In genomic region chr18:79374408-79375171, GRCh38 we compare ENCODE assay signal across 8 cellular contexts. TPM values are rescaled to one million over a fixed set of nuclear protein-coding genes. Genes with fewer than 3 reads are reported as not detected.
A peak's percentile ranks its signal among the peaks of the same experiment; 100 is the strongest.
DNase-seq lines count a peak whose midpoint lies in the region; ATAC-seq, FAIRE-seq and TF ChIP-seq lines count a peak whose summit lies in the region.

No MANE protein-coding gene starts in this region.

- no peak for FAIRE-seq in RCC 7860 (lab: Jason Lieb, UNC)

- TF ChIP-seq CTCF in GM13977 (IDR thresholded peaks at IDR 0.05; ENCODE audit: extremely low read depth, insufficient read depth, missing control alignments): no peak
- TF ChIP-seq CTCF in GM23338 (conservative IDR thresholded peaks at IDR 0.05; ENCODE audit: low read depth in 2 of 2): no peak
- no peak for TF ChIP-seq CTCF in sigmoid colon (IDR thresholded peaks at IDR 0.05)

- no peak overlapping the region for H2AFZ ChIP-seq in GM23338

- 0 out of 2 replicates have a peak, but pooled peaks cover 5% of the 10 kb centered on the region for H3F3A ChIP-seq in GM23338 (replicated peaks; ENCODE audit: low read depth)

- no peaks in the 10 kb centered on the region for H3K9me3 ChIP-seq in sigmoid colon

- H3K4me1 Mint-ChIP-seq in GM23338: peaks cover 14% of the 10 kb centered on the region; the same call in 1 of the 3 replicates

- H3K27ac ChIP-seq in GM23338 (ENCODE audit: low read depth) (no peak overlapping the region), sigmoid colon (no peak overlapping the region)

- TF ChIP-seq POLR2A in sigmoid colon (IDR thresholded peaks at IDR 0.05): no peak

- intact Hi-C loops in sigmoid colon (cut with DNase I): no loop called here

- in situ Hi-C loops in GM13977 (cut with MboI; ENCODE audit: low pct_unique_long_range_greater_than_20kb, low sequenced_read_pairs, unreplicated experiment): loop anchor here (10.0 kb wide), 2 partner anchors 160 to 270 kb away; no protein-coding TSS in a partner anchor

- WGBS in sigmoid colon, 2 donors: 89 to 94% methylated on average over 25 of the region's 32 CpGs

- H3K79me2 ChIP-seq in GM23338 (replicated peaks; ENCODE audit: insufficient read depth): no peaks in the 10 kb centered on the region

- H3K36me3 ChIP-seq in GM23338 (ENCODE audit: insufficient read depth) (no peaks in the 10 kb centered on the region), sigmoid colon (peaks cover 0 to 32% (median 0%) of the 10 kb centered on the region in 4 donors)

- no peaks in the 10 kb centered on the region for H4K20me1 ChIP-seq in GM23338 (replicated peaks; ENCODE audit: insufficient read depth)

- H3K4me3 ChIP-seq in GM23338: no peak overlapping the region
- no peak overlapping the region for H3K4me3 ChIP-seq in sigmoid colon

- ATAC-seq in GM19397 (IDR thresholded peaks at IDR 0.05; ENCODE audit: unreplicated experiment): peak; percentile 91
- peak; percentile 92 for ATAC-seq in HG02884 (IDR thresholded peaks at IDR 0.05; ENCODE audit: unreplicated experiment)
- no peak for ATAC-seq in GM23338

- no peaks in the 10 kb centered on the region; the same call in 2 of the 3 replicates for H3K36me3 Mint-ChIP-seq in GM23338 (ENCODE audit: low read depth)

- H3K27ac Mint-ChIP-seq in GM23338: no peak overlapping the region

- no peaks in the 10 kb centered on the region for H3K9me2 ChIP-seq in GM23338 (ENCODE audit: insufficient read depth)

- H3K9me3 Mint-ChIP-seq in GM23338: no peaks in the 10 kb centered on the region

- TF ChIP-seq EP300 in sigmoid colon (IDR thresholded peaks at IDR 0.05): no peak

- no peak overlapping the region for H3K4me2 ChIP-seq in GM23338

- DNase-seq in GM13977 (ENCODE audit: low spot score) (peak; percentile 74), NAMALWA (ENCODE audit: low spot score) (peak; percentile 71), GM23338 (ENCODE audit: low spot score) (no peak), GF-D8 (lab: John Stamatoyannopoulos, UW) (no peak), sigmoid colon (no peak), RCC 7860 (ENCODE audit: low spot score) (no peak)

- H3K4me1 ChIP-seq in GM23338 (ENCODE audit: insufficient read depth) (no peaks in the 10 kb centered on the region), sigmoid colon (peaks cover 0 to 8% (median 4%) of the 10 kb centered on the region in 4 donors)

- H3K4me3 Mint-ChIP-seq in GM23338: no peak overlapping the region

- no peaks in the 10 kb centered on the region for H3K27me3 ChIP-seq in GM23338 (ENCODE audit: insufficient read depth)
- no peaks in the 10 kb centered on the region for H3K27me3 ChIP-seq in sigmoid colon

- peaks cover 5% of the 10 kb centered on the region for H3K27me3 Mint-ChIP-seq in GM23338 (ENCODE audit: insufficient read depth, low read depth, poor library complexity)

TF ChIP-seq in GM23338, 12 proteins besides CTCF, POLR2A, EP300 and RAD21:
- no peak for TF ChIP-seq JUNB (IDR thresholded peaks at IDR 0.05; ENCODE audit: unreplicated experiment)
- no peak for TF ChIP-seq STAT1 (IDR thresholded peaks at IDR 0.05; ENCODE audit: unreplicated experiment)
- TF ChIP-seq ZNF462 (CRISPR knock-in tag; IDR thresholded peaks at IDR 0.05): no peak
- TF ChIP-seq, protein P1, sequence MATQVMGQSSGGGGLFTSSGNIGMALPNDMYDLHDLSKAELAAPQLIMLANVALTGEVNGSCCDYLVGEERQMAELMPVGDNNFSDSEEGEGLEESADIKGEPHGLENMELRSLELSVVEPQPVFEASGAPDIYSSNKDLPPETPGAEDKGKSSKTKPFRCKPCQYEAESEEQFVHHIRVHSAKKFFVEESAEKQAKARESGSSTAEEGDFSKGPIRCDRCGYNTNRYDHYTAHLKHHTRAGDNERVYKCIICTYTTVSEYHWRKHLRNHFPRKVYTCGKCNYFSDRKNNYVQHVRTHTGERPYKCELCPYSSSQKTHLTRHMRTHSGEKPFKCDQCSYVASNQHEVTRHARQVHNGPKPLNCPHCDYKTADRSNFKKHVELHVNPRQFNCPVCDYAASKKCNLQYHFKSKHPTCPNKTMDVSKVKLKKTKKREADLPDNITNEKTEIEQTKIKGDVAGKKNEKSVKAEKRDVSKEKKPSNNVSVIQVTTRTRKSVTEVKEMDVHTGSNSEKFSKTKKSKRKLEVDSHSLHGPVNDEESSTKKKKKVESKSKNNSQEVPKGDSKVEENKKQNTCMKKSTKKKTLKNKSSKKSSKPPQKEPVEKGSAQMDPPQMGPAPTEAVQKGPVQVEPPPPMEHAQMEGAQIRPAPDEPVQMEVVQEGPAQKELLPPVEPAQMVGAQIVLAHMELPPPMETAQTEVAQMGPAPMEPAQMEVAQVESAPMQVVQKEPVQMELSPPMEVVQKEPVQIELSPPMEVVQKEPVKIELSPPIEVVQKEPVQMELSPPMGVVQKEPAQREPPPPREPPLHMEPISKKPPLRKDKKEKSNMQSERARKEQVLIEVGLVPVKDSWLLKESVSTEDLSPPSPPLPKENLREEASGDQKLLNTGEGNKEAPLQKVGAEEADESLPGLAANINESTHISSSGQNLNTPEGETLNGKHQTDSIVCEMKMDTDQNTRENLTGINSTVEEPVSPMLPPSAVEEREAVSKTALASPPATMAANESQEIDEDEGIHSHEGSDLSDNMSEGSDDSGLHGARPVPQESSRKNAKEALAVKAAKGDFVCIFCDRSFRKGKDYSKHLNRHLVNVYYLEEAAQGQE (IDR thresholded peaks at IDR 0.05; ENCODE audit: unreplicated experiment): no peak
- TF ChIP-seq EZH2phosphoT487 (IDR thresholded peaks at IDR 0.05; ENCODE audit: unreplicated experiment): no peak
- no peak for TF ChIP-seq EZH2 (IDR thresholded peaks at IDR 0.05; ENCODE audit: low read depth, unreplicated experiment)
- TF ChIP-seq POLR2AphosphoS5 (IDR thresholded peaks at IDR 0.05; ENCODE audit: low read depth): no peak

RNA-seq across cellular contexts. Expression of gene NFATC1, which starts 21.1 kb away (rescaled TPM):
- total RNA-seq in GM23338 (2014; rRNA removed; shearing (Covaris generic)): 5.0 and 6.4 TPM in 2 replicates
- 2.7 and 3.9 TPM in 2 replicates for polyA plus RNA-seq in GM23338 (2016; fragmentation: Nextera tagmentation; extraction: Ambion mirVana)
- total RNA-seq in sigmoid colon: 10 to 100 TPM in 3 of 4 donors, 1 to 10 TPM in 1; 7.3 to 13.8 (median 11.1) TPM
- 10 to 100 TPM in 1 of 3 donors, 1 to 10 TPM in 2; 1.6 to 12.4 (median 2.4) TPM for polyA plus RNA-seq in sigmoid colon

Comparison
In these comparisons a context has a peak if more than half of its experiments do, and no peak if none do; other contexts are left out.
1. DNase-seq: peak in GM13977 (single experiment) and NAMALWA (single experiment); none in GM23338 (single experiment), GF-D8 (single experiment), sigmoid colon (single experiment) and RCC 7860 (single experiment).